In genomic region chr7:1022801-1023465, GRCh38 we compare ENCODE assay signal across 19 cellular contexts. TPM values are rescaled to one million over a fixed set of nuclear protein-coding genes. Genes with fewer than 3 reads are reported as not detected.
A peak's percentile ranks its signal among the peaks of the same experiment; 100 is the strongest.
DNase-seq lines count a peak whose midpoint lies in the region; ATAC-seq and TF ChIP-seq lines count a peak whose summit lies in the region.
"Had no signal": no experiment of that assay in that cellular context is flagged by ENCODE, and none has a peak within 500 bp of the region (broad histone marks: within the 10 kb centered on the region; RNA-seq: fewer than 3 reads in every experiment).

No MANE protein-coding gene starts in this region.

- peaks cover 0 to 6% (median 0%) of the 10 kb centered on the region in 7 donors for H3K27me3 ChIP-seq in spleen (replicated peaks in 1 of 7)

- ATAC-seq in activated T-helper 17 cell treated with anti-CD3 and anti-CD28 coated beads, Interleukin-2, amount 50 U/mL, for 72 hours (replicated peaks), result no peak
- ATAC-seq in GM18870 (IDR thresholded peaks at IDR 0.05; ENCODE audit: unreplicated experiment) (no peak), HG02938 (IDR thresholded peaks at IDR 0.05; ENCODE audit: unreplicated experiment) (no peak)

- 74 to 87% (median 84%) methylated on average over 34 to 45 of the region's 45 CpGs for WGBS in spleen, 5 donors

- H3K4me3 Mint-ChIP-seq in IgD-negative memory B cell, result peak overlapping the region; percentile 68 to 94 (median 90)
- H3K4me3 Mint-ChIP-seq in activated T-helper 17 cell treated with anti-CD3 and anti-CD28 coated beads, Interleukin-2, amount 50 U/mL, for 72 hours, result no peak overlapping the region
- H3K4me3 Mint-ChIP-seq: activated CD4-positive, alpha-beta T cell treated with anti-CD3 and anti-CD28 coated beads, Interleukin-2, amount 10 ng/mL, durations not matched to agents 24 days and 14 days; CD4-positive, alpha-beta memory T cell; endodermal cell; neural crest cell had no signal

- TF ChIP-seq CTCF in spleen (IDR thresholded peaks at IDR 0.05 in 8 of 11, conservative IDR thresholded peaks at IDR 0.05 in 3 of 11), result no peak

- peak overlapping the region in 1 of 8 donors; percentile 17 for H3K27ac ChIP-seq in spleen

- TF ChIP-seq POLR2A in spleen (IDR thresholded peaks at IDR 0.05), result no peak

- peak; percentile 89 for DNase-seq in spleen
- DNase-seq in COR-L47 (lab: John Stamatoyannopoulos, UW), result no peak
- DNase-seq in NCI-H2081 treated with DMSO at 0.1 percent for 48 hours (lab: John Stamatoyannopoulos, UW), result no peak
- DNase-seq: activated CD4-positive, alpha-beta T cell treated with anti-CD3 and anti-CD28 coated beads, Interleukin-2, amount 10 ng/mL, durations not matched to agents 24 days and 14 days; CD4-positive, alpha-beta memory T cell; endodermal cell; NCI-H1048; NCI-H2029 treated with DMSO at 0.1 percent for 48 hours; NCI-H510A treated with DMSO at 0.1 percent for 48 hours; stimulated activated CD4-positive, alpha-beta T cell treated with anti-CD3 and anti-CD28 coated beads, Interleukin-1b, Interleukin-23, amount 100 ng/mL, for 48 hours; stimulated activated naive CD4-positive, alpha-beta T cell; T-helper 1 cell had no signal

- H3K27me3 Mint-ChIP-seq in IgD-negative memory B cell, result peaks cover 10% of the 10 kb centered on the region
- no peaks in the 10 kb centered on the region for H3K27me3 Mint-ChIP-seq in activated T-helper 17 cell treated with anti-CD3 and anti-CD28 coated beads, Interleukin-2, amount 50 U/mL, for 72 hours
- H3K27me3 Mint-ChIP-seq: activated CD4-positive, alpha-beta T cell treated with anti-CD3 and anti-CD28 coated beads, Interleukin-2, amount 10 ng/mL, durations not matched to agents 24 days and 14 days; CD4-positive, alpha-beta memory T cell had no signal

- peaks cover 0 to 61% (median 12%) of the 10 kb centered on the region in 6 donors for H3K36me3 ChIP-seq in spleen

- peak overlapping the region; percentile 3; the same call in 1 of the 2 replicates for H3K4me3 ChIP-seq in GM08714 (ENCODE audit: low read length)
- peak overlapping the region in 1 of 8 donors; percentile 9 for H3K4me3 ChIP-seq in spleen

- H3K4me1 ChIP-seq in spleen, result peaks cover 22 to 62% (median 50%) of the 10 kb centered on the region in 6 donors

- H3K9me3 ChIP-seq in spleen, result peaks cover 0 to 16% (median 4%) of the 10 kb centered on the region in 8 donors

- peak overlapping the region; percentile 97 to 100 (median 99) for H3K27ac Mint-ChIP-seq in IgD-negative memory B cell
- H3K27ac Mint-ChIP-seq in activated T-helper 17 cell treated with anti-CD3 and anti-CD28 coated beads, Interleukin-2, amount 50 U/mL, for 72 hours, result peak overlapping the region; percentile 39
- H3K27ac Mint-ChIP-seq: activated CD4-positive, alpha-beta T cell treated with anti-CD3 and anti-CD28 coated beads, Interleukin-2, amount 10 ng/mL, durations not matched to agents 24 days and 14 days; endodermal cell had no signal

- intact Hi-C loops in spleen (cut with DNase I; ENCODE audit: low total_unique reads), result no loop called here

- peaks cover 46 to 52% (median 49%) of the 10 kb centered on the region in 3 donors for H3K4me1 Mint-ChIP-seq in IgD-negative memory B cell
- H3K4me1 Mint-ChIP-seq in activated T-helper 17 cell treated with anti-CD3 and anti-CD28 coated beads, Interleukin-2, amount 50 U/mL, for 72 hours, result peaks cover 5% of the 10 kb centered on the region

- peaks cover 0 to 2% (median 0%) of the 10 kb centered on the region in 3 donors for H3K9me3 Mint-ChIP-seq in IgD-negative memory B cell
- no peaks in the 10 kb centered on the region for H3K9me3 Mint-ChIP-seq in activated T-helper 17 cell treated with anti-CD3 and anti-CD28 coated beads, Interleukin-2, amount 50 U/mL, for 72 hours
- H3K9me3 Mint-ChIP-seq: activated CD4-positive, alpha-beta T cell treated with anti-CD3 and anti-CD28 coated beads, Interleukin-2, amount 10 ng/mL, durations not matched to agents 24 days and 14 days; endodermal cell; neural crest cell had no signal

- peaks cover 9% of the 10 kb centered on the region for H3K36me3 Mint-ChIP-seq in IgD-negative memory B cell
- H3K36me3 Mint-ChIP-seq in activated T-helper 17 cell treated with anti-CD3 and anti-CD28 coated beads, Interleukin-2, amount 50 U/mL, for 72 hours (ENCODE audit: low read depth), result peaks cover 7% of the 10 kb centered on the region

RNA-seq across cellular contexts. Expression of gene GPR146, which starts 21.4 kb away (rescaled TPM):
- polyA plus RNA-seq in IgD-negative memory B cell (2.6 TPM), spleen (1 to 10 TPM; 3.9 to 7.3 (median 5.0) TPM)
- total RNA-seq in activated T-helper 17 cell treated with anti-CD3 and anti-CD28 coated beads, Interleukin-2, amount 50 U/mL, for 72 hours, result 10 to 100 TPM in 1 of 2 donors, 1 to 10 TPM in 1; 2.0 to 14.9 TPM
- total RNA-seq in spleen, result 10 to 100 TPM in 5 of 7 donors, 1 to 10 TPM in 2; 7.1 to 19.2 (median 13.3) TPM
- total RNA-seq: neural crest cell had no signal

RNA-seq across cellular contexts. Expression of gene CYP2W1, which starts 40.0 kb away (rescaled TPM):
- not detected for polyA plus RNA-seq in IgD-negative memory B cell
- not detected for total RNA-seq in activated T-helper 17 cell treated with anti-CD3 and anti-CD28 coated beads, Interleukin-2, amount 50 U/mL, for 72 hours
- 1 to 10 TPM in 1 of 7 donors, under 1 TPM in 4, not detected in 2; 0.13 to 1.2 (median 0.51) TPM for total RNA-seq in spleen
- under 1 TPM; 0.05 to 0.80 (median 0.28) TPM for polyA plus RNA-seq in spleen
- total RNA-seq: activated CD4-positive, alpha-beta T cell treated with anti-CD3 and anti-CD28 coated beads, Interleukin-2, amount 10 ng/mL, durations not matched to agents 24 days and 14 days; CD4-positive, alpha-beta memory T cell; endodermal cell; neural crest cell; posterior vena cava had no signal
- polyA plus RNA-seq: CD4-positive, alpha-beta memory T cell had no signal

RNA-seq across cellular contexts. Expression of gene COX19, which starts 47.6 kb away (rescaled TPM):
- polyA plus RNA-seq in IgD-negative memory B cell, result 26.7 TPM
- 10 to 100 TPM; 13.7 to 20.8 TPM for total RNA-seq in activated T-helper 17 cell treated with anti-CD3 and anti-CD28 coated beads, Interleukin-2, amount 50 U/mL, for 72 hours
- 10 to 100 TPM; 12.4 to 29.1 (median 18.9) TPM for total RNA-seq in spleen
- 1 to 10 TPM; 7.1 to 8.9 (median 7.2) TPM for polyA plus RNA-seq in spleen
